Comparison of ENCODE assay signal across 1 cellular context in genomic region chr14:93994919-93995682, GRCh38.
TF ChIP-seq lines count a peak whose summit lies in the region.

No MANE protein-coding gene starts in this region.

TF ChIP-seq in GM12878, 131 proteins besides CTCF, POLR2A, EP300 and RAD21 (continued from another document):
- TF ChIP-seq PKNOX1 (IDR thresholded peaks at IDR 0.05) (peak; percentile 79), PRDM15 (CRISPR knock-in tag; IDR thresholded peaks at IDR 0.05) (no peak), SRF (IDR thresholded peaks at IDR 0.05; ENCODE audit: low read depth in 2 of 2, low read length in 2 of 2) (no peak), CBX5 (IDR thresholded peaks at IDR 0.05; ENCODE audit: low read depth) (no peak), YY1 (IDR thresholded peaks at IDR 0.05; ENCODE audit: low read depth, low read length) (no peak), SREBF1 (IDR thresholded peaks at IDR 0.05; ENCODE audit: low read length) (no peak)
